ENCODE assay signal across 7 cellular contexts in the genomic region with DNA sequence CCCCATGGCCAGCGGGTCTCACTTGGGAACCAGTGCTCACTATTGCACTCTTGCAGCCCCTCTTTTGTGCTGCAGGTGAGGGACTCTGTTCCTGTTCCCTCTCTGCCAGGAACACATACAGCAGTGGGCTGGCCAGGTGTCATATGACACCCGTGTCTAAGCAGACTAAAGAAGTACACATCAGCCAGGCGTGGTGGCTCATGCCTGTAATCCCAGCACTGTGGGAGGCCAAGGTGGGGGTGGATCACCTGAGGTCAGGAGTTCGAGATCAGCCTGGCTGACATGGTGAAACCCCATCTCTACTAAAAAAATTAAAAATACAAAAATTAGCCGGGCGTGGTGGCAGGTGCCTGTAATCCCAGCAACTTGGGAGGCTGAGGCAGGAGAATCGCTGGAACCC. TPM values are rescaled to one million over a fixed set of nuclear protein-coding genes. Genes with fewer than 3 reads are reported as not detected.
DNase-seq lines count a peak whose midpoint lies in the region; ATAC-seq and TF ChIP-seq lines count a peak whose summit lies in the region.
"Not testable (repeated sequence)": the region's sequence is repeated elsewhere in the genome, so short reads cannot be mapped to it uniquely, and the experiment has no call there.

No MANE protein-coding gene starts in this region.

- H3K36me3 ChIP-seq in esophagus squamous epithelium; prostate gland; stomach smooth muscle (ENCODE audit: control insufficient read depth in 2 of 2, insufficient read depth in 2 of 2, low read length in 2 of 2): not testable (repeated sequence)

- TF ChIP-seq CTCF in C4-2B (conservative IDR thresholded peaks at IDR 0.05); VCaP (conservative IDR thresholded peaks at IDR 0.05); esophagus squamous epithelium (IDR thresholded peaks at IDR 0.05); prostate gland (IDR thresholded peaks at IDR 0.05): not testable (repeated sequence)

- H3K9ac ChIP-seq in stomach smooth muscle (ENCODE audit: low read length in 2 of 2): not testable (repeated sequence)

- intact Hi-C loops in esophagus squamous epithelium (cut with DNase I): not testable (repeated sequence)
- intact Hi-C loops in prostate gland (cut with DNase I): loop anchor here (2.0 kb wide), 1 partner anchor 57 kb away; the partner anchor contains the start of gene TGM2

- DNase-seq in NCI-H69 (lab: John Stamatoyannopoulos, UW) (peak; percentile 41), left lobe of liver (ENCODE audit: low spot score) (peak; percentile 15)
- DNase-seq in esophagus squamous epithelium (lab: John Stamatoyannopoulos, UW); prostate gland (ENCODE audit: low spot score): not testable (repeated sequence)

- 69 to 81% methylated on average over 6 to 7 of the region's 7 CpGs for WGBS in esophagus squamous epithelium, 2 donors
- whole genome bisulfite sequencing in prostate gland: 79% methylated on average over 7 of the region's 7 CpGs

- TF ChIP-seq POLR2A in esophagus squamous epithelium (IDR thresholded peaks at IDR 0.05); prostate gland (IDR thresholded peaks at IDR 0.05): not testable (repeated sequence)

- not testable (repeated sequence) for H3K4me3 ChIP-seq in esophagus squamous epithelium; prostate gland; stomach smooth muscle (ENCODE audit: low read length in 2 of 2)

- H3K27me3 ChIP-seq in esophagus squamous epithelium; prostate gland (replicated peaks; ENCODE audit: insufficient read depth); stomach smooth muscle (ENCODE audit: control insufficient read depth in 1 of 2, insufficient read depth in 2 of 2, low read length in 2 of 2): not testable (repeated sequence)

- H3K27ac ChIP-seq in C4-2B: peak overlapping the region; percentile 89
- H3K27ac ChIP-seq in VCaP: peak overlapping the region; percentile 98
- H3K27ac ChIP-seq in esophagus squamous epithelium: peak overlapping the region in 3 of 4 donors; percentile 21 to 78 (median 62)
- H3K27ac ChIP-seq in prostate gland: peak overlapping the region; percentile 21 to 69
- H3K27ac ChIP-seq in stomach smooth muscle (ENCODE audit: low read length): peak overlapping the region; percentile 84

- H3K9me3 ChIP-seq in esophagus squamous epithelium; prostate gland; stomach smooth muscle (ENCODE audit: control insufficient read depth in 2 of 2, low read length in 2 of 2): not testable (repeated sequence)

- ATAC-seq in left lobe of liver: not testable (repeated sequence)

- H3K4me1 ChIP-seq in esophagus squamous epithelium: peaks cover 0 to 24% (median 15%) of the 10 kb centered on the region in 3 donors
- H3K4me1 ChIP-seq in prostate gland (replicated peaks): peaks cover 20% of the 10 kb centered on the region
- peaks cover 30% of the 10 kb centered on the region for H3K4me1 ChIP-seq in stomach smooth muscle (ENCODE audit: control insufficient read depth, insufficient read depth, low read length)

RNA-seq across cellular contexts. Expression of gene TGM2, which starts 57.2 kb away (rescaled TPM):
- 10 to 100 TPM in 2 of 4 donors, 1 to 10 TPM in 2; 2.8 to 33.2 (median 11.5) TPM for total RNA-seq in esophagus squamous epithelium
- 193 TPM for total RNA-seq in left lobe of liver
- 100 to 1,000 TPM in 1 of 2 donors, 10 to 100 TPM in 1; 39.6 to 157 TPM for total RNA-seq in prostate gland

Comparison
In these comparisons a context has a peak if more than half of its experiments do, and no peak if none do; other contexts are left out.
1. H3K27ac ChIP-seq: peak in every context shown above with its lines; median percentile 98 in VCaP; 89 in C4-2B; 84 in stomach smooth muscle; 62 in esophagus squamous epithelium; 45 in prostate gland.